ENCODE assay signal across 9 cellular contexts in genomic region chr15:60469893-60470641, GRCh38. TPM values are rescaled to one million over a fixed set of nuclear protein-coding genes. Genes with fewer than 3 reads are reported as not detected.
DNase-seq lines count a peak whose midpoint lies in the region; ATAC-seq, FAIRE-seq and TF ChIP-seq lines count a peak whose summit lies in the region.
"Had no signal": no experiment of that assay in that cellular context is flagged by ENCODE, and none has a peak within 500 bp of the region (broad histone marks: within the 10 kb centered on the region; RNA-seq: fewer than 3 reads in every experiment).

No MANE protein-coding gene starts in this region.

- POLR2A ChIA-PET in PC-9 (lab: Charles Lee; ENCODE audit: unreplicated experiment) = no interaction called here

- H3K9me3 ChIP-seq in PC-9 (ENCODE audit: insufficient read depth, low read depth) (no peaks in the 10 kb centered on the region), ovary (no peaks in the 10 kb centered on the region)

- H3K79me2 ChIP-seq in PC-9 (ENCODE audit: low read depth) = no peaks in the 10 kb centered on the region; the same call in 1 of the 2 replicates

- H3K36me3 ChIP-seq in PC-9 (ENCODE audit: low read depth) (peaks cover 11% of the 10 kb centered on the region; the same call in 1 of the 2 replicates), ovary (no peaks in the 10 kb centered on the region)

- no peaks in the 10 kb centered on the region for H3K9me2 ChIP-seq in PC-9 (ENCODE audit: insufficient read depth)

- no peak for ATAC-seq in GM18498 (IDR thresholded peaks at IDR 0.05; ENCODE audit: unreplicated experiment)

- TF ChIP-seq CTCF in PC-9 (conservative IDR thresholded peaks at IDR 0.05) = no peak
- no peak for TF ChIP-seq CTCF in epithelial cell of esophagus (IDR thresholded peaks at IDR 0.05; ENCODE audit: insufficient read depth, low read depth, low read length, missing control alignments)
- no peak for TF ChIP-seq CTCF in retinal pigment epithelial cell (conservative IDR thresholded peaks at IDR 0.05; ENCODE audit: low read depth, low read length)
- no peak for TF ChIP-seq CTCF in ovary (IDR thresholded peaks at IDR 0.05)

- no peak overlapping the region for H2AFZ ChIP-seq in PC-9

- H3K4me3 ChIP-seq in PC-9 (no peak overlapping the region), epithelial cell of esophagus (ENCODE audit: low read length) (no peak overlapping the region), retinal pigment epithelial cell (ENCODE audit: low read length) (no peak overlapping the region), ovary (no peak overlapping the region)

- no peaks in the 10 kb centered on the region for H3F3A ChIP-seq in PC-9 (ENCODE audit: insufficient read depth, low read depth)

- no peak for TF ChIP-seq EP300 in ovary (IDR thresholded peaks at IDR 0.05)

- BruUV-seq in PC-9 (replicated peaks; lab: Mats Ljungman, UMichigan) = no TSS peak

- no peaks in the 10 kb centered on the region for H4K20me1 ChIP-seq in PC-9 (ENCODE audit: insufficient read depth)

- CTCF ChIA-PET in PC-9 (lab: Charles Lee) = no interaction called here

- FAIRE-seq in GM19239 (lab: Jason Lieb, UNC) = peak; percentile 49

- intact Hi-C loops in PC-9 (cut with micrococcal nuclease; ENCODE audit: unreplicated experiment) (no loop called here), ovary (cut with DNase I) (no loop called here)

- H3K27me3 ChIP-seq in PC-9 (ENCODE audit: insufficient read depth, low read depth) = no peaks in the 10 kb centered on the region
- no peaks in the 10 kb centered on the region for H3K27me3 ChIP-seq in ovary

- DNase-seq in GM19239 (ENCODE audit: insufficient read length, low spot score) (no peak), PC-9 (no peak), epithelial cell of esophagus (ENCODE audit: low read depth) (peak; percentile 47), retinal pigment epithelial cell (ENCODE audit: low read depth) (peak; percentile 22), ovary (no peak), occipital lobe (lab: John Stamatoyannopoulos, UW) (no peak)
- DNase-seq: activated B cell treated with CpG ODN at 0.5 μM for 24 hours, substantia nigra had no signal

- H3K4me2 ChIP-seq in PC-9 = no peak overlapping the region

- H3K4me1 ChIP-seq in PC-9 (replicated peaks; ENCODE audit: insufficient read depth) (0 out of 2 replicates have a peak, but pooled peaks cover 8% of the 10 kb centered on the region), ovary (ENCODE audit: insufficient read depth) (peaks cover 2% of the 10 kb centered on the region)

- H3K27ac ChIP-seq in PC-9 (peak overlapping the region; percentile 35; the same call in 1 of the 2 replicates), ovary (no peak overlapping the region)

- TF ChIP-seq POLR2A in ovary (IDR thresholded peaks at IDR 0.05) = no peak

RNA-seq across cellular contexts. Expression of gene ICE2, which starts 8.9 kb away (rescaled TPM):
- total RNA-seq in PC-9 (2021) (64.1 and 67.5 TPM in 2 replicates), ovary (10 to 100 TPM; 24.3 to 72.0 (median 54.9) TPM), occipital lobe (55.7 TPM)
- 10 to 100 TPM; 16.4 to 32.1 TPM for polyA plus RNA-seq in ovary

Comparison
In these comparisons a context has a peak if more than half of its experiments do, and no peak if none do; other contexts are left out.
1. DNase-seq: peak in epithelial cell of esophagus (single experiment) and retinal pigment epithelial cell (single experiment); none in GM19239 (single experiment), PC-9 (0 of 2), ovary (0 of 5) and occipital lobe (single experiment).